Comparison of ENCODE assay signal across 34 cellular contexts in the genomic region with DNA sequence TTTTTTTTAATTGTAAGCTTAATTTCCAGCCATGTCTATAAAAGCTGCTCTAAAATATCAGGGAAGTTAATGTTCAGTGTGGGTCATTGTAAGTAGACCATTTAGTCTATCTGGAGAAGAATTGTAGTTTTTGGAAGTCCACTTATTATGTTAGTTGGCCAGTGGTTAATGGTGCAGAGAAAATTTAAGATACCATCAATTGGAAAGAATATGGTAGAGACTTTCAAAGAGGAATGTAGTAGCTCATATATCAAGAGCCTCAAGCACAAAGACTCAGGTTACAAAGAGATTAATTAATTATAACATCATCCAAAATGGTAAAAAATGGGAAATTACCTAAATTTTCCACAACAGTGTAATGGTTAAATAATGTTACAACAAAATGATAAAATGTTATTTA.
"Had no signal": no experiment of that assay in that cellular context is flagged by ENCODE, and none has a peak within 500 bp of the region (broad histone marks: within the 10 kb centered on the region; RNA-seq: fewer than 3 reads in every experiment).

No MANE protein-coding gene starts in this region.

- H3K4me1 Mint-ChIP-seq: activated B cell treated with CpG ODN at 0.5 μM for 24 hours; activated CD4-positive, alpha-beta T cell treated with anti-CD3 and anti-CD28 coated beads, Interleukin-2, amount 10 ng/mL, durations not matched to agents 24 days and 14 days; activated naive CD8-positive, alpha-beta T cell treated with anti-CD3 and anti-CD28 coated beads for 36 hours; activated T-helper 17 cell treated with anti-CD3 and anti-CD28 coated beads, Interleukin-2, amount 50 U/mL, for 72 hours; brain; central memory CD8-positive, alpha-beta T cell; T-helper 17 cell had no signal

- H3K27ac ChIP-seq: adrenal gland, cardiac muscle cell, VCaP had no signal

- H3K9me3 ChIP-seq: adrenal gland had no signal

- H3K9me3 Mint-ChIP-seq: activated B cell treated with CpG ODN at 0.5 μM for 24 hours; activated CD4-positive, alpha-beta memory T cell treated with anti-CD3 and anti-CD28 coated beads for 36 hours; activated CD4-positive, alpha-beta T cell treated with anti-CD3 and anti-CD28 coated beads, Interleukin-2, amount 10 ng/mL, durations not matched to agents 24 days and 14 days; activated CD8-positive, alpha-beta T cell treated with anti-CD3 and anti-CD28 coated beads for 36 hours; activated naive CD4-positive, alpha-beta T cell treated with anti-CD3 and anti-CD28 coated beads for 36 hours; activated naive CD4-positive, alpha-beta T cell treated with anti-CD3 and anti-CD28 coated beads, Interleukin-2, amount 50 U/mL, for 72 hours; activated naive CD8-positive, alpha-beta T cell treated with anti-CD3 and anti-CD28 coated beads for 36 hours; activated T-cell treated with anti-CD3 and anti-CD28 coated beads, Interleukin-2, amount 50 U/mL, for 4 hours; activated T-helper 1 cell treated with anti-CD3 and anti-CD28 coated beads, Interleukin-12 subunit alpha, Interleukin-12 subunit beta, Interleukin-2, Interleukin-4 antibody, amounts not matched to agents 30 ng/mL and 10 ng/mL and 1 ng/mL, durations not matched to agents 14 hours and 24 hours and 36 hours; activated T-helper 17 cell treated with anti-CD3 and anti-CD28 coated beads, Interleukin-2, amount 50 U/mL, for 72 hours; brain; central memory CD8-positive, alpha-beta T cell had no signal

- ATAC-seq: activated CD8-positive, alpha-beta T cell treated with anti-CD3 and anti-CD28 coated beads for 36 hours; activated naive CD4-positive, alpha-beta T cell treated with anti-CD3 and anti-CD28 coated beads, Interleukin-2, amount 50 U/mL, for 72 hours; activated T-cell treated with anti-CD3 and anti-CD28 coated beads, Interleukin-2, amount 50 U/mL, for 4 hours; activated T-cell treated with anti-CD3 and anti-CD28 coated beads, Interleukin-2, amount 50 U/mL, for 72 hours; activated T-helper 17 cell treated with anti-CD3 and anti-CD28 coated beads, Interleukin-2, amount 50 U/mL, for 72 hours; T-helper 17 cell had no signal

- FAIRE-seq: bronchial epithelial cell, TTC549 had no signal

- H3K36me3 ChIP-seq: adrenal gland, cardiac muscle cell had no signal

- DNase-seq: activated B cell treated with CpG ODN at 0.5 μM for 24 hours; activated CD4-positive, alpha-beta memory T cell treated with anti-CD3 and anti-CD28 coated beads for 36 hours; activated CD4-positive, alpha-beta T cell treated with anti-CD3 and anti-CD28 coated beads for 4 hours; activated CD4-positive, alpha-beta T cell treated with anti-CD3 and anti-CD28 coated beads, Interleukin-2, amount 10 ng/mL, durations not matched to agents 24 days and 14 days; activated CD4-positive, alpha-beta T cell treated with anti-CD3 and anti-CD28 coated beads, Interleukin-2, amount 50 U/mL, for 1 hour; activated CD4-positive, alpha-beta T cell treated with anti-CD3 and anti-CD28 coated beads, Interleukin-2, amount 50 U/mL, for 4 hours; activated CD4-positive, CD25-positive, alpha-beta regulatory T cell treated with anti-CD3 and anti-CD28 coated beads, Interleukin-2, amount 50 U/mL, for 72 hours; activated CD8-positive, alpha-beta memory T cell treated with anti-CD3 and anti-CD28 coated beads, Interleukin-2, amount 50 U/mL, for 4 hours; activated CD8-positive, alpha-beta T cell treated with anti-CD3 and anti-CD28 coated beads for 36 hours; activated effector memory CD4-positive, alpha-beta T cell treated with anti-CD3 and anti-CD28 coated beads, Interleukin-2, amount 50 U/mL, for 16 hours; activated gamma-delta T cell treated with Interleukin-2 at 50 U/mL for 16 hours; activated naive CD4-positive, alpha-beta T cell; activated naive CD4-positive, alpha-beta T cell treated with anti-CD3 and anti-CD28 coated beads for 36 hours; activated naive CD4-positive, alpha-beta T cell treated with anti-CD3 and anti-CD28 coated beads, Interleukin-2, amount 50 U/mL, for 16 hours; activated naive CD8-positive, alpha-beta T cell treated with anti-CD3 and anti-CD28 coated beads for 36 hours; activated T-cell treated with anti-CD3 and anti-CD28 coated beads for 4 hours; activated T-cell treated with anti-CD3 and anti-CD28 coated beads, Interleukin-2, amount 50 U/mL, for 1 hour; activated T-cell treated with anti-CD3 and anti-CD28 coated beads, Interleukin-2, amount 50 U/mL, for 4 hours; activated T-cell treated with anti-CD3 and anti-CD28 coated beads, Interleukin-2, amount 50 U/mL, for 72 hours; adrenal gland; amniotic stem cell; aorta; caudate nucleus; cerebellar nuclear complex; T-helper 17 cell had no signal

- H3K4me3 Mint-ChIP-seq: activated B cell treated with CpG ODN at 0.5 μM for 24 hours; activated CD4-positive, alpha-beta memory T cell treated with anti-CD3 and anti-CD28 coated beads for 36 hours; activated CD4-positive, alpha-beta T cell treated with anti-CD3 and anti-CD28 coated beads, Interleukin-2, amount 10 ng/mL, durations not matched to agents 24 days and 14 days; activated CD8-positive, alpha-beta T cell treated with anti-CD3 and anti-CD28 coated beads for 36 hours; activated naive CD4-positive, alpha-beta T cell treated with anti-CD3 and anti-CD28 coated beads for 36 hours; activated naive CD8-positive, alpha-beta T cell treated with anti-CD3 and anti-CD28 coated beads for 36 hours; activated T-cell treated with anti-CD3 and anti-CD28 coated beads, Interleukin-2, amount 50 U/mL, for 4 hours; activated T-cell treated with anti-CD3 and anti-CD28 coated beads, Interleukin-2, amount 50 U/mL, for 72 hours; activated T-helper 1 cell treated with anti-CD3 and anti-CD28 coated beads, Interleukin-12 subunit alpha, Interleukin-12 subunit beta, Interleukin-2, Interleukin-4 antibody, amounts not matched to agents 30 ng/mL and 10 ng/mL and 1 ng/mL, durations not matched to agents 14 hours and 24 hours and 36 hours; activated T-helper 17 cell treated with anti-CD3 and anti-CD28 coated beads, Interleukin-2, amount 50 U/mL, for 72 hours; brain; central memory CD8-positive, alpha-beta T cell; T-helper 17 cell had no signal

- H3K36me3 Mint-ChIP-seq: activated CD4-positive, alpha-beta memory T cell treated with anti-CD3 and anti-CD28 coated beads for 36 hours; activated naive CD4-positive, alpha-beta T cell treated with anti-CD3 and anti-CD28 coated beads, Interleukin-2, amount 50 U/mL, for 72 hours; activated naive CD8-positive, alpha-beta T cell treated with anti-CD3 and anti-CD28 coated beads for 36 hours had no signal

- H3K4me1 ChIP-seq: adrenal gland had no signal

- H3K27me3 ChIP-seq: adrenal gland, cardiac muscle cell had no signal

- H3K27ac Mint-ChIP-seq: activated B cell treated with CpG ODN at 0.5 μM for 24 hours; activated CD4-positive, alpha-beta memory T cell treated with anti-CD3 and anti-CD28 coated beads for 36 hours; activated CD4-positive, alpha-beta T cell treated with anti-CD3 and anti-CD28 coated beads, Interleukin-2, amount 10 ng/mL, durations not matched to agents 24 days and 14 days; activated CD8-positive, alpha-beta T cell treated with anti-CD3 and anti-CD28 coated beads for 36 hours; activated naive CD4-positive, alpha-beta T cell treated with anti-CD3 and anti-CD28 coated beads for 36 hours; activated naive CD4-positive, alpha-beta T cell treated with anti-CD3 and anti-CD28 coated beads, Interleukin-2, amount 50 U/mL, for 72 hours; activated naive CD8-positive, alpha-beta T cell treated with anti-CD3 and anti-CD28 coated beads for 36 hours; activated T-cell treated with anti-CD3 and anti-CD28 coated beads, Interleukin-2, amount 50 U/mL, for 72 hours; activated T-helper 1 cell treated with anti-CD3 and anti-CD28 coated beads, Interleukin-12 subunit alpha, Interleukin-12 subunit beta, Interleukin-2, Interleukin-4 antibody, amounts not matched to agents 30 ng/mL and 10 ng/mL and 1 ng/mL, durations not matched to agents 14 hours and 24 hours and 36 hours; activated T-helper 17 cell treated with anti-CD3 and anti-CD28 coated beads, Interleukin-2, amount 50 U/mL, for 72 hours; brain; T-helper 17 cell had no signal

- H3K4me3 ChIP-seq: adrenal gland, cardiac muscle cell had no signal
